In the genomic region with DNA sequence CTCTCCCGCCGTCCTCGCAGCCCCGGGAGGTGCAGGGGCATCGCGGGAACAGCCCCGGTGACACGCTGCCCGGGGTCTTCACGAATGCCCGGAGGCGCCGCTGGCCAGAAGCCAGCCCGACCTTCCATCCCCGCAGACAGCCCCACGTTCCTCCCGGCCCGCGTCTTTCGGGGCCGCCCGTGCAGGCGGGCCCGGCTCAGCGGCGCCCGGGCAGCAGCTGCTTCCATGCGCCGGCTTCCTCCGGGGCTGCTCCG, we compare ENCODE assay signal across 9 cellular contexts. TPM values are rescaled to one million over a fixed set of nuclear protein-coding genes. Genes with fewer than 3 reads are reported as not detected.
DNase-seq lines count a peak whose midpoint lies in the region; ATAC-seq and TF ChIP-seq lines count a peak whose summit lies in the region.
"Had no signal": no experiment of that assay in that cellular context is flagged by ENCODE, and none has a peak within 500 bp of the region (broad histone marks: within the 10 kb centered on the region; RNA-seq: fewer than 3 reads in every experiment).

No MANE protein-coding gene starts in this region.

- ATAC-seq in CD4-positive, CD25-positive, alpha-beta regulatory T cell (ENCODE audit: low read depth in 2 of 2), result peak; percentile 0 to 1
- no peak for ATAC-seq in heart left ventricle

- H3K27ac ChIP-seq in CD4-positive, CD25-positive, alpha-beta regulatory T cell (ENCODE audit: insufficient read depth, low read length, poor library complexity, severe bottlenecking), result peak overlapping the region; percentile 100
- peak overlapping the region; percentile 85 for H3K27ac ChIP-seq in SK-N-MC
- H3K27ac ChIP-seq in heart left ventricle, result peak overlapping the region; percentile 48 to 100 (median 96)
- H3K27ac ChIP-seq in skin epidermis, result peak overlapping the region; percentile 77 to 99 (median 93)

- intact Hi-C loops in heart left ventricle (cut with DNase I), result loop anchor here in 7 of 10 donors (1.0 to 5.0 kb wide), 9 partner anchors 37 to 188 kb away; a partner anchor contains a TSS

- no peaks in the 10 kb centered on the region for H3K36me3 Mint-ChIP-seq in CD4-positive, CD25-positive, alpha-beta regulatory T cell
- H3K36me3 Mint-ChIP-seq: natural killer cell treated with Interleukin-12 subunit alpha and Interleukin-12 subunit beta and Interleukin-15 and Interleukin-18, amount 100 ng/mL, for 72 hours had no signal

- no peaks in the 10 kb centered on the region for H3K27me3 ChIP-seq in CD4-positive, CD25-positive, alpha-beta regulatory T cell (ENCODE audit: control insufficient read depth, insufficient read depth, low read length)
- H3K27me3 ChIP-seq in HAP-1 (ENCODE audit: low read depth) (no peaks in the 10 kb centered on the region), heart left ventricle (no peaks in the 10 kb centered on the region)

- H3K4me1 ChIP-seq in CD4-positive, CD25-positive, alpha-beta regulatory T cell (ENCODE audit: control insufficient read depth, insufficient read depth, low read length, poor library complexity, severe bottlenecking), result peaks cover 60% of the 10 kb centered on the region
- peaks cover 6% of the 10 kb centered on the region for H3K4me1 ChIP-seq in HAP-1
- H3K4me1 ChIP-seq in heart left ventricle, result peaks cover 13 to 70% (median 53%) of the 10 kb centered on the region in 12 donors

- H3K9ac ChIP-seq in SK-N-MC (ENCODE audit: insufficient read length), result peak overlapping the region; percentile 65

- TF ChIP-seq POLR2A in heart left ventricle (IDR thresholded peaks at IDR 0.05), result no peak

- in situ Hi-C loops in HAP-1 (cut with MboI; ENCODE audit: low sequenced_read_pairs), result no loop called here

- peaks cover 0 to 46% (median 7%) of the 10 kb centered on the region in 4 donors for H3K4me1 Mint-ChIP-seq in CD4-positive, CD25-positive, alpha-beta regulatory T cell

- no peak overlapping the region for H3K27ac Mint-ChIP-seq in CD4-positive, CD25-positive, alpha-beta regulatory T cell

- H3K9me3 ChIP-seq in CD4-positive, CD25-positive, alpha-beta regulatory T cell (ENCODE audit: control insufficient read depth in 2 of 2, low read length in 2 of 2), result no peaks in the 10 kb centered on the region
- no peaks in the 10 kb centered on the region for H3K9me3 ChIP-seq in HAP-1
- no peaks in the 10 kb centered on the region for H3K9me3 ChIP-seq in SK-N-MC (ENCODE audit: low read depth, low read length)
- no peaks in the 10 kb centered on the region for H3K9me3 ChIP-seq in heart left ventricle

- no peaks in the 10 kb centered on the region for H3K9me3 Mint-ChIP-seq in CD4-positive, CD25-positive, alpha-beta regulatory T cell
- H3K9me3 Mint-ChIP-seq: natural killer cell treated with Interleukin-12 subunit alpha and Interleukin-12 subunit beta and Interleukin-15 and Interleukin-18, amount 100 ng/mL, for 72 hours had no signal

- peaks cover 5% of the 10 kb centered on the region for H3K27me3 Mint-ChIP-seq in CD4-positive, CD25-positive, alpha-beta regulatory T cell
- H3K27me3 Mint-ChIP-seq: natural killer cell treated with Interleukin-12 subunit alpha and Interleukin-12 subunit beta and Interleukin-15 and Interleukin-18, amount 100 ng/mL, for 72 hours had no signal

- TF ChIP-seq CTCF in heart left ventricle (IDR thresholded peaks at IDR 0.05), result no peak

- H3K36me3 ChIP-seq in CD4-positive, CD25-positive, alpha-beta regulatory T cell (ENCODE audit: control insufficient read depth, insufficient read depth, low read length), result no peaks in the 10 kb centered on the region
- H3K36me3 ChIP-seq in HAP-1 (replicated peaks) (peaks cover 12% of the 10 kb centered on the region; the same call in 1 of the 2 replicates), SK-N-MC (ENCODE audit: insufficient read depth, low read length) (no peaks in the 10 kb centered on the region), heart left ventricle (peaks cover 0 to 9% (median 0%) of the 10 kb centered on the region in 9 donors)

- no peak for DNase-seq in CD4-positive, CD25-positive, alpha-beta regulatory T cell
- DNase-seq in HAP-1 (ENCODE audit: low spot score in 2 of 2), result no peak
- DNase-seq in SK-N-MC (ENCODE audit: low read depth, low spot score), result no peak
- peak in 1 of 5 donors; percentile 69 for DNase-seq in heart left ventricle
- DNase-seq in NCI-H187 treated with DMSO at 0.1 percent for 48 hours (lab: John Stamatoyannopoulos, UW), result no peak
- no peak for DNase-seq in DMS 273 (lab: John Stamatoyannopoulos, UW; ENCODE audit: unreplicated experiment)
- no peak for DNase-seq in stimulated activated CD4-positive, alpha-beta T cell treated with anti-CD3 and anti-CD28 coated beads, Interleukin-4, amount 100 ng/mL, for 1 hour

- WGBS in heart left ventricle, 4 donors, result 0 to 5% (median 0%) methylated on average over 4 to 31 of the region's 31 CpGs

- peak overlapping the region in 2 of 4 donors; percentile 90 to 99 for H3K4me3 Mint-ChIP-seq in CD4-positive, CD25-positive, alpha-beta regulatory T cell

- H3K4me3 ChIP-seq in CD4-positive, CD25-positive, alpha-beta regulatory T cell (ENCODE audit: low read depth, low read length), result no peak overlapping the region
- H3K4me3 ChIP-seq in HAP-1 (peak overlapping the region; percentile 54), SK-N-MC (peak overlapping the region; percentile 86), heart left ventricle (peak overlapping the region; percentile 40 to 85 (median 70)), skin epidermis (peak overlapping the region; percentile 56 to 88 (median 65))

RNA-seq across cellular contexts. Expression of a gene that starts 0.8 kb away (rescaled TPM):
- total RNA-seq in CD4-positive, CD25-positive, alpha-beta regulatory T cell, result 118 TPM
- 10 to 100 TPM in 1 of 4 donors, 1 to 10 TPM in 3; 5.5 to 10.4 (median 7.9) TPM for polyA plus RNA-seq in CD4-positive, CD25-positive, alpha-beta regulatory T cell
- total RNA-seq in heart left ventricle, result 10 to 100 TPM in 1 of 9 donors, 1 to 10 TPM in 7, under 1 TPM in 1; 0.94 to 12.4 (median 3.2) TPM
- polyA plus RNA-seq in heart left ventricle, result 1 to 10 TPM; 4.8 to 6.7 TPM

RNA-seq across cellular contexts. Expression of a gene that starts 3.6 kb away (rescaled TPM):
- total RNA-seq in CD4-positive, CD25-positive, alpha-beta regulatory T cell, result 558 TPM
- polyA plus RNA-seq in CD4-positive, CD25-positive, alpha-beta regulatory T cell, result 1,000 to 10,000 TPM; 1,044 to 2,243 (median 1,681) TPM
- 100 to 1,000 TPM in 1 of 9 donors, 10 to 100 TPM in 8; 12.1 to 195 (median 56.9) TPM for total RNA-seq in heart left ventricle
- polyA plus RNA-seq in heart left ventricle, result 100 to 1,000 TPM in 1 of 2 donors, 10 to 100 TPM in 1; 81.1 to 109 TPM

RNA-seq across cellular contexts. Expression of a gene that starts 15.6 kb away (rescaled TPM):
- total RNA-seq in CD4-positive, CD25-positive, alpha-beta regulatory T cell, result 37.1 TPM
- 100 to 1,000 TPM in 2 of 4 donors, 10 to 100 TPM in 2; 12.0 to 131 (median 72.9) TPM for polyA plus RNA-seq in CD4-positive, CD25-positive, alpha-beta regulatory T cell
- total RNA-seq in heart left ventricle, result 1,000 to 10,000 TPM in 2 of 9 donors, 100 to 1,000 TPM in 7; 695 to 1,715 (median 851) TPM
- polyA plus RNA-seq in heart left ventricle, result 1,000 to 10,000 TPM in 1 of 2 donors, 100 to 1,000 TPM in 1; 829 to 1,402 TPM

RNA-seq across cellular contexts. Expression of a gene that starts 36.1 kb away (rescaled TPM):
- 1.8 TPM for total RNA-seq in CD4-positive, CD25-positive, alpha-beta regulatory T cell
- polyA plus RNA-seq in CD4-positive, CD25-positive, alpha-beta regulatory T cell, result 1 to 10 TPM; 3.4 to 5.8 (median 4.4) TPM
- total RNA-seq in heart left ventricle, result 1 to 10 TPM; 1.0 to 4.4 (median 2.0) TPM
- 1 to 10 TPM; 1.1 to 1.5 TPM for polyA plus RNA-seq in heart left ventricle

Comparison
In these comparisons a context has a peak if more than half of its experiments do, and no peak if none do; other contexts are left out.
1. ATAC-seq: peak in CD4-positive, CD25-positive, alpha-beta regulatory T cell (2 of 2); none in heart left ventricle (0 of 4).
2. RNA of a gene that starts 15.6 kb away (total RNA-seq): 695 to 1,715 TPM in heart left ventricle; 37.1 TPM in CD4-positive, CD25-positive, alpha-beta regulatory T cell (single experiment); every median in the first group is over 10 times any median in the second.
3. Peak in every context shown above with its lines, with median percentiles within 50 percentile points of each other: H3K27ac ChIP-seq.